8 cellular contexts compared by ENCODE assay signal in the genomic region with DNA sequence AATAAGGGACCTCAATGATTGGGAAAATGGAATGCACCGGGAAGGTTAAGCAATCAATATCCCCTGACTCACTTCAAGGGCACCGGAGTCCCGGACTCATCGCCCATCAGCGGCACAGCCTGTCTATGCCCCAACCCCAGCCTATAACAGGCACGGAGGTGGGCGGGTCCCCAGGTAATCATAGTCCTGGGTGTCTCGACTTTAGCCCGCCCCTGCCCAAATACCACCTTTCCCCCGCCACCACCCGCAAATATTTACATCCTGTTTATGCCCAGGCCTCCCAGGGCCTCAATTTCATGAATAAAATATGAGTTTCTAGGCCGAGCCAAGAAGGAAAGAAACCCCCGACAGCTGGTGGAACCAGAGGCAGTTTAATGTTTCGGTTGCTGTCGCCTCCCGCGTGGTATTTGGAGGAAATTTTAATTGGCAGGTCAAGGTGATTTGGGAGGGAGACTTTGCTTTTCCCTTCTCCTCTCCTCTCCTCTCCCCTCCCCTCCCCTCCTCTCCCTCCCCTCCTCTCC. TPM values are rescaled to one million over a fixed set of nuclear protein-coding genes. Genes with fewer than 3 reads are reported as not detected.
DNase-seq lines count a peak whose midpoint lies in the region; ATAC-seq and TF ChIP-seq lines count a peak whose summit lies in the region.

No MANE protein-coding gene starts in this region.

- POLR2A ChIA-PET in activated CD4-positive, alpha-beta memory T cell treated with anti-CD3 and anti-CD28 coated beads, Interleukin-2, amount 10 ng/mL, durations not matched to agents 7 days and 5 days (lab: Charles Lee) = interaction anchor here (1.0 to 1.6 kb wide), 2 partner anchors 20 to 95 kb away, joined by 3 to 5 read pairs; no protein-coding TSS in a partner anchor

- H3K4me1 ChIP-seq in DND-41 (ENCODE audit: insufficient read depth, low read length) (peaks cover 6% of the 10 kb centered on the region; the same call in 1 of the 2 replicates), mesendoderm (ENCODE audit: control insufficient read depth, low read depth, low read length) (peaks cover 6% of the 10 kb centered on the region)

- H4K5ac ChIP-seq in mesendoderm (ENCODE audit: low read length) = no peak overlapping the region

- H2AK5ac ChIP-seq in mesendoderm (ENCODE audit: low read length) = no peak overlapping the region

- no peak overlapping the region for H3K4ac ChIP-seq in mesendoderm (ENCODE audit: low read depth, low read length)

- peak overlapping the region; percentile 70 for H2AFZ ChIP-seq in DND-41 (ENCODE audit: low read depth, low read length)

- H3K27me3 ChIP-seq in DND-41 (ENCODE audit: insufficient read depth, low read length, poor library complexity) = no peaks in the 10 kb centered on the region
- no peaks in the 10 kb centered on the region for H3K27me3 ChIP-seq in mesendoderm (ENCODE audit: insufficient read depth, low read length, poor library complexity)

- H3K36me3 ChIP-seq in DND-41 (ENCODE audit: insufficient read depth, low read length) (no peaks in the 10 kb centered on the region), mesendoderm (ENCODE audit: control insufficient read depth, insufficient read depth, low read length) (no peaks in the 10 kb centered on the region)

- H3K27ac ChIP-seq in DND-41 (ENCODE audit: low read length) (peak overlapping the region; percentile 25; the same call in 1 of the 2 replicates), mesendoderm (ENCODE audit: low read depth, low read length) (no peak overlapping the region)

- H2BK120ac ChIP-seq in mesendoderm (ENCODE audit: low read depth, low read length) = peak overlapping the region; percentile 78

- no CpG with 5 or more reads among the region's 17 CpGs for WGBS in mesendoderm (ENCODE audit: extremely low coverage, insufficient coverage, low lambda C conversion rate)

- H3K27ac Mint-ChIP-seq in activated CD4-positive, alpha-beta memory T cell treated with anti-CD3 and anti-CD28 coated beads, Interleukin-2, amount 10 ng/mL, durations not matched to agents 7 days and 5 days = no peak overlapping the region
- H3K27ac Mint-ChIP-seq in effector memory CD8-positive, alpha-beta T cell = peak overlapping the region in 1 of 2 donors; percentile 19

- peak overlapping the region; percentile 73 for H3K56ac ChIP-seq in mesendoderm (ENCODE audit: low read length)

- H4K8ac ChIP-seq in mesendoderm (ENCODE audit: low read depth, low read length) = no peak overlapping the region

- no peaks in the 10 kb centered on the region for H3K9me3 Mint-ChIP-seq in activated CD4-positive, alpha-beta memory T cell treated with anti-CD3 and anti-CD28 coated beads, Interleukin-2, amount 10 ng/mL, durations not matched to agents 7 days and 5 days
- H3K9me3 Mint-ChIP-seq in effector memory CD8-positive, alpha-beta T cell = no peaks in the 10 kb centered on the region

- H3K79me2 ChIP-seq in DND-41 (ENCODE audit: insufficient read depth, low read length) (no peaks in the 10 kb centered on the region), mesendoderm (ENCODE audit: control insufficient read depth, insufficient read depth, low read length) (no peaks in the 10 kb centered on the region)

- H3K36me3 Mint-ChIP-seq in activated CD4-positive, alpha-beta memory T cell treated with anti-CD3 and anti-CD28 coated beads, Interleukin-2, amount 10 ng/mL, durations not matched to agents 7 days and 5 days (ENCODE audit: low read depth) = no peaks in the 10 kb centered on the region
- H3K36me3 Mint-ChIP-seq in effector memory CD8-positive, alpha-beta T cell (ENCODE audit: insufficient read depth) = peaks cover 1% of the 10 kb centered on the region

- H3K4me1 Mint-ChIP-seq in activated CD4-positive, alpha-beta memory T cell treated with anti-CD3 and anti-CD28 coated beads, Interleukin-2, amount 10 ng/mL, durations not matched to agents 7 days and 5 days = peaks cover 20% of the 10 kb centered on the region
- peaks cover 0 to 6% of the 10 kb centered on the region in 2 donors for H3K4me1 Mint-ChIP-seq in effector memory CD8-positive, alpha-beta T cell (ENCODE audit: low read depth in 2 of 2)

- peak overlapping the region; percentile 61 for H3K18ac ChIP-seq in mesendoderm (ENCODE audit: low read length)

- no peak overlapping the region for H2BK15ac ChIP-seq in mesendoderm (replicated peaks; ENCODE audit: low read depth)

- peak overlapping the region; percentile 75 for H3K4me3 Mint-ChIP-seq in activated CD4-positive, alpha-beta memory T cell treated with anti-CD3 and anti-CD28 coated beads, Interleukin-2, amount 10 ng/mL, durations not matched to agents 7 days and 5 days
- H3K4me3 Mint-ChIP-seq in effector memory CD8-positive, alpha-beta T cell = peak overlapping the region; percentile 68 to 81

- H3K27me3 Mint-ChIP-seq in activated CD4-positive, alpha-beta memory T cell treated with anti-CD3 and anti-CD28 coated beads, Interleukin-2, amount 10 ng/mL, durations not matched to agents 7 days and 5 days = peaks cover 6% of the 10 kb centered on the region
- peaks cover 5 to 14% of the 10 kb centered on the region in 2 donors for H3K27me3 Mint-ChIP-seq in effector memory CD8-positive, alpha-beta T cell

- no peak overlapping the region for H3K23ac ChIP-seq in mesendoderm (ENCODE audit: low read length)

- no peaks in the 10 kb centered on the region for H3K9me3 ChIP-seq in DND-41 (ENCODE audit: insufficient read depth, low read length, severe bottlenecking)

- TF ChIP-seq CTCF in DND-41 (IDR thresholded peaks at IDR 0.05; ENCODE audit: borderline replicate concordance, extremely low read depth, low read length, poor library complexity, severe bottlenecking) = no peak

- CTCF ChIA-PET in activated CD4-positive, alpha-beta memory T cell treated with anti-CD3 and anti-CD28 coated beads, Interleukin-2, amount 10 ng/mL, durations not matched to agents 7 days and 5 days (lab: Charles Lee) = no interaction called here

- peak; percentile 81 for DNase-seq in DND-41
- DNase-seq in NCI-H510A (lab: John Stamatoyannopoulos, UW) = peak; percentile 84
- DNase-seq in activated CD4-positive, alpha-beta memory T cell treated with anti-CD3 and anti-CD28 coated beads, Interleukin-2, amount 10 ng/mL, durations not matched to agents 7 days and 5 days = peak; percentile 66
- DNase-seq in effector memory CD8-positive, alpha-beta T cell = peak; percentile 55 to 73 (median 60)
- peak; percentile 95 for DNase-seq in mesendoderm
- DNase-seq in stimulated activated CD8-positive, alpha-beta memory T cell treated with anti-CD3 and anti-CD28 coated beads, Interleukin-15, amount 100 ng/mL, for 4 hours (ENCODE audit: low read depth in 2 of 2) = peak; percentile 10 to 29

- ATAC-seq in DND-41 (ENCODE audit: insufficient read depth, low read depth) (peak; percentile 88), HG02678 (IDR thresholded peaks at IDR 0.05; ENCODE audit: unreplicated experiment) (peak; percentile 40), HG02981 (IDR thresholded peaks at IDR 0.05; ENCODE audit: unreplicated experiment) (no peak)
- ATAC-seq in effector memory CD8-positive, alpha-beta T cell (replicated peaks) = peak; percentile 94

- H4K20me1 ChIP-seq in DND-41 (ENCODE audit: insufficient read depth, low read length) = no peaks in the 10 kb centered on the region

- H2BK5ac ChIP-seq in mesendoderm (ENCODE audit: low read length) = no peak overlapping the region

- H3K9ac ChIP-seq in DND-41 (ENCODE audit: low read depth, low read length) = peak overlapping the region; percentile 36
- no peak overlapping the region for H3K9ac ChIP-seq in mesendoderm (ENCODE audit: low read length)

- peak overlapping the region; percentile 26 to 62; a peak in 3 of 4 replicates for H3K4me3 ChIP-seq in DND-41 (ENCODE audit: low read depth in 1 of 2, low read length in 2 of 2)
- peak overlapping the region; percentile 55 for H3K4me3 ChIP-seq in mesendoderm (ENCODE audit: low read length)

- peak overlapping the region; percentile 80 for H3K4me2 ChIP-seq in DND-41 (ENCODE audit: insufficient read depth, low read length)
- H3K4me2 ChIP-seq in mesendoderm (ENCODE audit: low read length) = peak overlapping the region; percentile 40

- H3K79me1 ChIP-seq in mesendoderm (ENCODE audit: low read length) = no peaks in the 10 kb centered on the region

RNA-seq across cellular contexts. Expression of gene RFC2, which starts 15.6 kb away (rescaled TPM):
- total RNA-seq in activated CD4-positive, alpha-beta memory T cell treated with anti-CD3 and anti-CD28 coated beads, Interleukin-2, amount 10 ng/mL, durations not matched to agents 7 days and 5 days = 10 to 100 TPM; 52.5 to 55.9 TPM
- 70.5 TPM for polyA plus RNA-seq in mesendoderm (2013, experiment 1 of 2)
- polyA plus RNA-seq in mesendoderm (2013, experiment 2 of 2) = 73.3 TPM

RNA-seq across cellular contexts. Expression of gene CLIP2, which starts 19.4 kb away (rescaled TPM):
- 1 to 10 TPM; 1.6 TPM for total RNA-seq in activated CD4-positive, alpha-beta memory T cell treated with anti-CD3 and anti-CD28 coated beads, Interleukin-2, amount 10 ng/mL, durations not matched to agents 7 days and 5 days
- polyA plus RNA-seq in mesendoderm (2013, experiment 1 of 2) = 11.1 TPM
- polyA plus RNA-seq in mesendoderm (2013, experiment 2 of 2) = 12.8 TPM

Comparison
In these comparisons a context has a peak if more than half of its experiments do, and no peak if none do; other contexts are left out.
1. DNase-seq: peak in every context shown above with its lines; median percentile 95 in mesendoderm; 84 in NCI-H510A; 81 in DND-41; 66 in activated CD4-positive, alpha-beta memory T cell treated with anti-CD3 and anti-CD28 coated beads, Interleukin-2, amount 10 ng/mL, durations not matched to agents 7 days and 5 days; 60 in effector memory CD8-positive, alpha-beta T cell; 20 in stimulated activated CD8-positive, alpha-beta memory T cell treated with anti-CD3 and anti-CD28 coated beads, Interleukin-15, amount 100 ng/mL, for 4 hours.